Comparison of ENCODE assay signal across 28 cellular contexts in the genomic region with DNA sequence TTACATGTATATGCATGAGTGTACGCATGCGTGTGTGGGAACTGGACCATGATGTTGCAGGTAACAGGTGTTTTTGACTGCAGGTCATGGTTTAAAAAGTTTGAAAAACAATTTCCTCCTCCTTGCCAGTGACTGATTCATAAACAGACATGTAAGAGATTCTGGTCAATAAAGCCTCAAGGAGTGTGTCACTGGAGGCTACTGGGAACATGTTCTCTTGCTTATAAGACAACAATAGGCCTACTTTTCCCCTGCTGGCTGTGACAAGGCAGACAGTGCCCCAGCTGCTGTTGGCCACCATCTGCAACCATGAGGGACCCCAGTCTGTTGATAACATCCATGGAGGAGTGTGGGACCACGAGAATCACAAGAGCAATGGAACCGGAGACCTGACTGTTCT. TPM values are rescaled to one million over a fixed set of nuclear protein-coding genes. Genes with fewer than 3 reads are reported as not detected.
"Had no signal": no experiment of that assay in that cellular context is flagged by ENCODE, and none has a peak within 500 bp of the region (broad histone marks: within the 10 kb centered on the region; RNA-seq: fewer than 3 reads in every experiment).

No MANE protein-coding gene starts in this region.

- H3K27ac Mint-ChIP-seq: memory B cell; natural killer cell treated with Interleukin-12 subunit alpha and Interleukin-12 subunit beta and Interleukin-15 and Interleukin-18, amount 100 ng/mL, for 72 hours; neural progenitor cell; stimulated activated naive B cell treated with anti-CD40 and anti-IgM and Interleukin-4, amounts not matched to agents 10 μg/mL and 1 μg/mL and 100 μg/mL, for 72 hours had no signal

- ATAC-seq: gastrocnemius medialis; heart right ventricle; left lung; lower lobe of right lung; natural killer cell treated with Interleukin-12 subunit alpha and Interleukin-12 subunit beta and Interleukin-15 and Interleukin-18, amount 100 ng/mL, for 72 hours; pancreas; sciatic nerve; stimulated activated naive B cell treated with anti-CD40 and anti-IgM and Interleukin-4, amounts not matched to agents 10 μg/mL and 1 μg/mL and 100 μg/mL, for 72 hours; stimulated activated naive CD8-positive, alpha-beta T cell treated with anti-CD3 and anti-CD28 coated beads, Interleukin-15, amount 100 ng/mL, for 72 hours had no signal

- H3K36me3 ChIP-seq: neural progenitor cell had no signal

- H3K27me3 Mint-ChIP-seq: memory B cell; natural killer cell treated with Interleukin-12 subunit alpha and Interleukin-12 subunit beta and Interleukin-15 and Interleukin-18, amount 100 ng/mL, for 72 hours; stimulated activated naive B cell treated with anti-CD40 and anti-IgM and Interleukin-4, amounts not matched to agents 10 μg/mL and 1 μg/mL and 100 μg/mL, for 72 hours; stimulated activated naive CD8-positive, alpha-beta T cell treated with anti-CD3 and anti-CD28 coated beads, Interleukin-15, amount 100 ng/mL, for 72 hours had no signal

- H3K9me3 ChIP-seq: esophagus muscularis mucosa, gastrocnemius medialis, heart right ventricle, left lung, lower lobe of right lung, pancreas, thoracic aorta, transverse colon had no signal

- H3K9me3 Mint-ChIP-seq: memory B cell; natural killer cell treated with Interleukin-12 subunit alpha and Interleukin-12 subunit beta and Interleukin-15 and Interleukin-18, amount 100 ng/mL, for 72 hours; neural progenitor cell; stimulated activated naive B cell treated with anti-CD40 and anti-IgM and Interleukin-4, amounts not matched to agents 10 μg/mL and 1 μg/mL and 100 μg/mL, for 72 hours; stimulated activated naive CD8-positive, alpha-beta T cell treated with anti-CD3 and anti-CD28 coated beads, Interleukin-15, amount 100 ng/mL, for 72 hours had no signal

- H3K4me3 ChIP-seq: dorsolateral prefrontal cortex, esophagus muscularis mucosa, gastrocnemius medialis, heart right ventricle, left lung, lower lobe of right lung, neural progenitor cell, pancreas, thoracic aorta, transverse colon had no signal

- H3K4me3 Mint-ChIP-seq: memory B cell; natural killer cell treated with Interleukin-12 subunit alpha and Interleukin-12 subunit beta and Interleukin-15 and Interleukin-18, amount 100 ng/mL, for 72 hours; neural progenitor cell; stimulated activated naive B cell treated with anti-CD40 and anti-IgM and Interleukin-4, amounts not matched to agents 10 μg/mL and 1 μg/mL and 100 μg/mL, for 72 hours; stimulated activated naive CD8-positive, alpha-beta T cell treated with anti-CD3 and anti-CD28 coated beads, Interleukin-15, amount 100 ng/mL, for 72 hours had no signal

- H3K27ac ChIP-seq: epithelial cell of prostate, esophagus muscularis mucosa, gastrocnemius medialis, heart right ventricle, left lung, lower lobe of right lung, neural progenitor cell, pancreas, thoracic aorta, transverse colon had no signal

- H3K27me3 ChIP-seq: dorsolateral prefrontal cortex, esophagus muscularis mucosa, gastrocnemius medialis, heart right ventricle, left lung, neural progenitor cell, pancreas, transverse colon had no signal

- DNase-seq: cortex of kidney; dorsolateral prefrontal cortex; effector memory CD4-positive, alpha-beta T cell; gastrocnemius medialis; heart right ventricle; lower lobe of right lung; midbrain; nucleus accumbens; pancreas; stimulated activated CD4-positive, alpha-beta T cell treated with anti-CD3 and anti-CD28 coated beads, Interleukin-2, amount 100 ng/mL, for 24 hours; stimulated activated CD4-positive, alpha-beta T cell treated with anti-CD3 and anti-CD28 coated beads, Interleukin-4, amount 100 ng/mL, for 4 hours; stimulated activated naive B cell treated with anti-CD40 and anti-IgM and Interleukin-4, amounts not matched to agents 10 μg/mL and 1 μg/mL and 100 μg/mL, for 72 hours; stimulated activated naive CD8-positive, alpha-beta T cell treated with anti-CD3 and anti-CD28 coated beads, Interleukin-15, amount 100 ng/mL, for 72 hours; transverse colon had no signal

- H3K4me1 ChIP-seq: pancreas had no signal

RNA-seq across cellular contexts. Expression of gene MLN, which starts 27.6 kb away (rescaled TPM):
- total RNA-seq: dorsolateral prefrontal cortex; esophagus muscularis mucosa; fibroblast of villous mesenchyme; gastrocnemius medialis; heart right ventricle; left lung; lower lobe of right lung; natural killer cell treated with Interleukin-12 subunit alpha and Interleukin-12 subunit beta and Interleukin-15 and Interleukin-18, amount 100 ng/mL, for 72 hours; pancreas; pulmonary artery endothelial cell; sciatic nerve; skeletal muscle tissue; subcutaneous adipose tissue; thoracic aorta; transverse colon; ureter had no signal
- polyA plus RNA-seq: heart right ventricle, keratinocyte, pancreas had no signal

RNA-seq across cellular contexts. Expression of gene IP6K3, which starts 29.5 kb away (rescaled TPM):
- total RNA-seq: natural killer cell treated with Interleukin-12 subunit alpha and Interleukin-12 subunit beta and Interleukin-15 and Interleukin-18, amount 100 ng/mL, for 72 hours; pulmonary artery endothelial cell had no signal
- polyA plus RNA-seq: keratinocyte had no signal
